ENCODE assay signal across 8 cellular contexts in the genomic region with DNA sequence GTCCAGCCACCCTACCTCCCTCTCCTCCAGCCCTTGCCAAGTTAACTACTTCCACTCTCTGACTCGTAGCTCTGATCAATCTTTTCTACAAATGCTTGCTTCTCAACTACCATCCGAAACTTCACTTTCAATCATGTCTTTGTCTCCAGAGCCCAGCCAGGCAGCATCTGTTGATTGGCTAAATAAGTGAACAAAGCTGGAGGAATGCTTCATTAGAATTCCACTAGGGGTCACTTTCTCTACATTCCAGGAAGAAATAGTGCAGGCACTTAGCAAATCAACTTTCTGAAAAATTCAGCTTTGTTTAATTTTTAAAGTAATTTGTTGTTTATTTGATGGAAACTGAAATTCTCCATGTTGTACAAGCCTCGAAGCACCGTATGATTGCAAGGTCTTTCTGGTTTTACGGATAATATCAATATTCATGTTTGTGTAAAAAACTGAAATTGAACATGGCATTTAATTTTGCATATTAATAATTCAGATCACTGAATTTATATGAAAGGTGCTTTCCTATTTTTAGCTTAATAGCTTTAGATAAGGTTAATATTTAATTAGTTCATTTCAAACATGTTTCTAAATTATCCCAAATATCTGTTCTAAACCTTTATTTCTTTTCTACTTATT. TPM values are rescaled to one million over a fixed set of nuclear protein-coding genes. Genes with fewer than 3 reads are reported as not detected.
A peak's percentile ranks its signal among the peaks of the same experiment; 100 is the strongest.
DNase-seq lines count a peak whose midpoint lies in the region; ATAC-seq, FAIRE-seq and TF ChIP-seq lines count a peak whose summit lies in the region.

No MANE protein-coding gene starts in this region.

- no peak overlapping the region for H3K4me2 ChIP-seq in GM12878 (ENCODE audit: control insufficient read depth, insufficient read depth)

- in situ Hi-C loops in GM12878 (cut with MboI): loop anchor here (5.0 kb wide), 1 partner anchor 137 kb away; no protein-coding TSS in a partner anchor

- peak; percentile 66 for FAIRE-seq in GM12878 (lab: Jason Lieb, UNC)

- intact Hi-C loops in activated naive CD4-positive, alpha-beta T cell treated with anti-CD3 and anti-CD28 coated beads for 36 hours (cut with micrococcal nuclease): loop anchor here (1.0 to 2.0 kb wide), 6 partner anchors 125 to 591 kb away; no protein-coding TSS in a partner anchor
- intact Hi-C loops in GM12878 (cut with micrococcal nuclease; ENCODE audit: unreplicated experiment): loop anchor here (1.0 to 10.0 kb wide), 3 partner anchors 139 to 595 kb away; no protein-coding TSS in a partner anchor

- DNase-seq in activated naive CD4-positive, alpha-beta T cell treated with anti-CD3 and anti-CD28 coated beads for 36 hours: peak; percentile 52
- DNase-seq in activated naive CD4-positive, alpha-beta T cell treated with Interleukin-2 at 50 U/mL for 16 hours: no peak
- DNase-seq in NCI-H526 treated with DMSO at 0.1 percent for 48 hours (lab: John Stamatoyannopoulos, UW): peak; percentile 14
- peak; percentile 5 for DNase-seq in GM12878 (ENCODE audit: low read depth, low spot score)
- peak; percentile 66 for DNase-seq in iPS DF 4.7 (ENCODE audit: extremely low read depth, low spot score)
- DNase-seq in stimulated activated naive CD8-positive, alpha-beta T cell treated with anti-CD3 and anti-CD28 coated beads, Interleukin-15, amount 100 ng/mL, for 72 hours: peak in 1 of 2 donors; percentile 15

- WGBS in GM12878 (ENCODE audit: insufficient coverage, insufficient replicate concordance, low lambda C conversion rate, missing lambda C conversion rate): 61% methylated on average over 5 of the region's 5 CpGs

- peaks cover 3% of the 10 kb centered on the region for H3K27me3 Mint-ChIP-seq in activated naive CD4-positive, alpha-beta T cell treated with anti-CD3 and anti-CD28 coated beads for 36 hours (ENCODE audit: low read depth)
- no peaks in the 10 kb centered on the region for H3K27me3 Mint-ChIP-seq in stimulated activated naive CD8-positive, alpha-beta T cell treated with anti-CD3 and anti-CD28 coated beads, Interleukin-15, amount 100 ng/mL, for 72 hours

- peak overlapping the region; percentile 18; the same call in 1 of the 2 replicates for H2AFZ ChIP-seq in GM12878 (ENCODE audit: control insufficient read depth, low read depth, low read length)

- no TSS peak for BruUV-seq in GM12878 (replicated peaks; lab: Mats Ljungman, UMichigan)

- no peaks in the 10 kb centered on the region for H3K79me2 ChIP-seq in GM12878 (ENCODE audit: control insufficient read depth, insufficient read depth, low read length)

- POLR2A ChIA-PET in GM12878 (lab: Charles Lee): interaction anchor here (1.6 kb wide), 1 partner anchor 100 kb away, joined by 3 read pairs; the partner anchor contains the start of gene TMBIM4

- no peaks in the 10 kb centered on the region for H4K20me1 ChIP-seq in GM12878 (ENCODE audit: control insufficient read depth, insufficient read depth)

- no peak overlapping the region for H3K9ac ChIP-seq in GM12878 (ENCODE audit: control insufficient read depth, insufficient read depth, low read length)

- H3K27ac Mint-ChIP-seq in activated naive CD4-positive, alpha-beta T cell treated with anti-CD3 and anti-CD28 coated beads for 36 hours: no peak overlapping the region
- peak overlapping the region in 1 of 2 donors; percentile 84 for H3K27ac Mint-ChIP-seq in stimulated activated naive CD8-positive, alpha-beta T cell treated with anti-CD3 and anti-CD28 coated beads, Interleukin-15, amount 100 ng/mL, for 72 hours

- peak; percentile 46 to 59 (median 53); a peak in 5 of 6 replicates for TF ChIP-seq CTCF in GM12878 (IDR thresholded peaks at IDR 0.05 in 2 of 3, conservative IDR thresholded peaks at IDR 0.05 in 1 of 3; ENCODE audit: control insufficient read depth in 2 of 3, extremely low read depth in 1 of 3, insufficient read depth in 1 of 3, low read depth in 3 of 3, low read length in 3 of 3)

- H3K4me3 Mint-ChIP-seq in activated naive CD4-positive, alpha-beta T cell treated with anti-CD3 and anti-CD28 coated beads for 36 hours: no peak overlapping the region
- no peak overlapping the region for H3K4me3 Mint-ChIP-seq in stimulated activated naive CD8-positive, alpha-beta T cell treated with anti-CD3 and anti-CD28 coated beads, Interleukin-15, amount 100 ng/mL, for 72 hours

- H3K27me3 ChIP-seq in GM12878 (replicated peaks in 1 of 2; ENCODE audit: control insufficient read depth in 2 of 2, insufficient read depth in 2 of 2, low read length in 1 of 2): no peaks in the 10 kb centered on the region

- no peak overlapping the region for H3K27ac ChIP-seq in GM12878 (ENCODE audit: control insufficient read depth, insufficient read depth)

- TF ChIP-seq EP300 in GM12878 (IDR thresholded peaks at IDR 0.05; ENCODE audit: borderline replicate concordance in 1 of 2, control insufficient read depth in 1 of 2, low read depth in 2 of 2, low read length in 2 of 2): no peak

- SMC1A ChIA-PET in GM12878 (lab: Charles Lee; ENCODE audit: uncharacterized antibody, unreplicated experiment): interaction anchor here (0.7 to 2.9 kb wide), 22 partner anchors 10 to 473 kb away, joined by 3 to 14 read pairs (median 4); partner anchors contain the start of genes HELB, LLPH and TMBIM4

- H3K36me3 Mint-ChIP-seq in activated naive CD4-positive, alpha-beta T cell treated with anti-CD3 and anti-CD28 coated beads for 36 hours (ENCODE audit: low read depth): no peaks in the 10 kb centered on the region

- peaks cover 5% of the 10 kb centered on the region for H3K4me1 Mint-ChIP-seq in activated naive CD4-positive, alpha-beta T cell treated with anti-CD3 and anti-CD28 coated beads for 36 hours (ENCODE audit: low read depth)
- no peaks in the 10 kb centered on the region for H3K4me1 Mint-ChIP-seq in stimulated activated naive CD8-positive, alpha-beta T cell treated with anti-CD3 and anti-CD28 coated beads, Interleukin-15, amount 100 ng/mL, for 72 hours

- peaks cover 12% of the 10 kb centered on the region for H3K4me1 ChIP-seq in GM12878 (ENCODE audit: control insufficient read depth, insufficient read depth, low read length)

- no peak for TF ChIP-seq POLR2A in GM12878 (IDR thresholded peaks at IDR 0.05; ENCODE audit: low read depth, low read length)

- H3K9me3 Mint-ChIP-seq in activated naive CD4-positive, alpha-beta T cell treated with anti-CD3 and anti-CD28 coated beads for 36 hours: no peaks in the 10 kb centered on the region
- H3K9me3 Mint-ChIP-seq in stimulated activated naive CD8-positive, alpha-beta T cell treated with anti-CD3 and anti-CD28 coated beads, Interleukin-15, amount 100 ng/mL, for 72 hours: no peaks in the 10 kb centered on the region

- ATAC-seq in HG02885 (IDR thresholded peaks at IDR 0.05; ENCODE audit: poor library complexity, unreplicated experiment): peak; percentile 60
- ATAC-seq in GM12878: peak; percentile 80
- ATAC-seq in stimulated activated naive CD8-positive, alpha-beta T cell treated with anti-CD3 and anti-CD28 coated beads, Interleukin-15, amount 100 ng/mL, for 72 hours: peak; percentile 58
- ATAC-seq in GM18873 (IDR thresholded peaks at IDR 0.05; ENCODE audit: low FRiP score, unreplicated experiment): no peak

- no peak overlapping the region for H3K4me3 ChIP-seq in GM12878

- H3K9me3 ChIP-seq in GM12878 (replicated peaks; ENCODE audit: control insufficient read depth, insufficient read depth, low read length): no peaks in the 10 kb centered on the region

- CTCF ChIA-PET in activated naive CD4-positive, alpha-beta T cell treated with anti-CD3 and anti-CD28 coated beads for 36 hours (lab: Charles Lee): interaction anchor here (0.6 to 4.3 kb wide), 29 partner anchors 9 to 1649 kb away, joined by 3 to 47 read pairs (median 4); partner anchors contain the start of genes HELB and TMBIM4
- CTCF ChIA-PET in GM12878 (lab: Yijun Ruan, JAX): interaction anchor here (0.6 to 4.2 kb wide), 36 partner anchors 9 to 528 kb away, joined by 3 to 26 read pairs (median 4); partner anchors contain the start of genes HELB and TMBIM4

- no peaks in the 10 kb centered on the region for H3K36me3 ChIP-seq in GM12878 (ENCODE audit: control insufficient read depth in 2 of 2, insufficient read depth in 2 of 2, low read length in 1 of 2)

- RAD21 ChIA-PET in GM12878 (lab: Charles Lee; ENCODE audit: unreplicated experiment): interaction anchor here (0.8 to 2.5 kb wide), 10 partner anchors 9 to 425 kb away, joined by 3 to 17 read pairs (median 6); partner anchors contain the start of genes LLPH and TMBIM4

- peak; percentile 73 for TF ChIP-seq RAD21 in GM12878 (IDR thresholded peaks at IDR 0.05; ENCODE audit: insufficient read depth, low read depth, low read length)

TF ChIP-seq in GM12878, 131 proteins besides CTCF, POLR2A, EP300 and RAD21:
- TF ChIP-seq SMC3 (IDR thresholded peaks at IDR 0.05; ENCODE audit: borderline replicate concordance, low read length): peak; percentile 59
- TF ChIP-seq USF2 (IDR thresholded peaks at IDR 0.05; ENCODE audit: borderline replicate concordance, low read depth, low read length): no peak
- no peak for TF ChIP-seq ASH2L (IDR thresholded peaks at IDR 0.05; ENCODE audit: borderline replicate concordance, low read depth)
TF ChIP-seq in GM12878: peak in this region for 1.

RNA-seq across cellular contexts. Expression of gene HELB, which starts 32.4 kb away (rescaled TPM):
- total RNA-seq in activated naive CD4-positive, alpha-beta T cell treated with anti-CD3 and anti-CD28 coated beads for 36 hours: 10 to 100 TPM; 23.0 to 23.7 TPM
- total RNA-seq in GM12878 (2013; cell fraction: nucleolus; rRNA removed): 95.4 and 98.4 TPM in 2 replicates
- total RNA-seq in GM12878 (2014; rRNA removed) (4.6 and 7.4 TPM in 2 replicates), GM12878 (2014; rRNA removed; fragmentation: Illumina TruSeq; extraction: Trizol) (5.9 and 7.2 TPM in 2 replicates), GM12878 (2021) (5.8 and 6.4 TPM in 2 replicates)
- 2.3 TPM for polyA plus RNA-seq in GM12878 (2011; ENCODE audit: low read depth)
- polyA plus RNA-seq in GM12878 (2011; rRNA removed) (10.0 and 15.3 TPM in 2 replicates), GM12878 (2014; fragmentation: Illumina TruSeq; extraction: Trizol) (2.5 and 3.5 TPM in 2 replicates), GM12878 (2014; fragmentation: Nextera tagmentation; extraction: Ambion mirVana) (1 to 10 TPM in 1 of 2 experiments, under 1 TPM in 1; 0.58 to 1.0 TPM), GM12878 (2014; rRNA removed) (2.7 and 3.3 TPM in 2 replicates), GM12878 (2016; fragmentation: Nextera tagmentation; extraction: Ambion mirVana) (1 to 10 TPM; 4.3 to 4.6 TPM)
- 3.7 and 4.4 TPM in 2 replicates for polyA plus RNA-seq in GM12878 (2011; cell fraction: cytosol; rRNA removed)
- 9.1 and 9.4 TPM in 2 replicates for polyA plus RNA-seq in GM12878 (2011; cell fraction: nucleus; rRNA removed)
- polyA plus RNA-seq in GM12878 (2012): 3.2 TPM in 2 replicates
- polyA minus RNA-seq in GM12878 (2011; rRNA and poly(A)+ RNA removed): 16.6 and 19.2 TPM in 2 replicates
- polyA minus RNA-seq in GM12878 (2011; cell fraction: cytosol; rRNA and poly(A)+ RNA removed): 5.1 and 5.2 TPM in 2 replicates
- 15.2 and 23.1 TPM in 2 replicates for polyA minus RNA-seq in GM12878 (2011; cell fraction: nucleus; rRNA and poly(A)+ RNA removed)
